In the genomic region with DNA sequence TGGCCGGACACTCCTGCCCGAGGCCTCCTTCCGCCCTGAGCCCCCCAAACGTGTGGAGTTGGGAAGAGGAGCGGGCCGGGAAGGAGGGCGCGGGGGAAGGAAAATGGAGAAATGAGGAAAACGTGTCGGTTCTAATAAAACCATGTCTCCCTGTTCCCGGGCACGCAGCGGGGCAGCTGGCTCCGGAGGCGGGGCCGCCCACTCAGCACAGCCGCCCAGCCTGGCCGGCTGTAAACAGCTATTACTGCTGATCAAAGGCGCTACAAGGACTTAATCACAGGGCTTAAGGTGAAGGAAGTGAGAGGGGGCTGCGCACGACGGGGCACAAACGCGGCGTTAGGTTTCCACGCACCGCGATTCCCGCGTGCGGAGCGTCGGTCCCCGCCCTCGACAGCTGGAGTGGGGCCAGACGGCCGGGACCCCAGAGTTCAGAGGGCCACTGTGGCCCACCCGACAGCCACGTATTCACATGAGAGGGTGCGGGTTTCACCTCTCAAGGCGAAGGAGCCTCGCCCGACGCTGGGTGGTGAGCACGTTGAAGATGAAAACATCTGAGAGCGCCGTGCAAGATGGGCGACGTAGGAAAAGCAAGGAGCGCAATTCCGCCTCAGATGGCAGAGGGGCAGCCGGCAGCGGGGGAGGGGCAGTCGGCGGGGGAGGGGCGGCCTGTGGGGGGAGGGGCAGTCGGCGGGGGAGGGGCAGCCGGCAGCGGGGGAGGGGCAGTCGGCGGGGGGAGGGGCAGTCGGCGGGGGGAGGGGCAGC, we compare ENCODE assay signal across 9 cellular contexts.
A peak's percentile ranks its signal among the peaks of the same experiment; 100 is the strongest.
DNase-seq lines count a peak whose midpoint lies in the region; ATAC-seq and TF ChIP-seq lines count a peak whose summit lies in the region.
"Had no signal": no experiment of that assay in that cellular context is flagged by ENCODE, and none has a peak within 500 bp of the region (broad histone marks: within the 10 kb centered on the region; RNA-seq: fewer than 3 reads in every experiment).

No MANE protein-coding gene starts in this region.

- CTCF ChIA-PET in Caco-2 (lab: Charles Lee), result no interaction called here
- CTCF ChIA-PET in HEK293 (lab: Yijun Ruan, JAX), result interaction anchor here (0.8 kb wide), 1 partner anchor 82 kb away, joined by 4 read pairs; no protein-coding TSS in a partner anchor

- peaks cover 26% of the 10 kb centered on the region for H3K36me3 Mint-ChIP-seq in Caco-2 (ENCODE audit: insufficient read depth, unreplicated experiment)
- no peaks in the 10 kb centered on the region for H3K36me3 Mint-ChIP-seq in naive B cell

- TF ChIP-seq CTCF in Caco-2 (IDR thresholded peaks at IDR 0.05; ENCODE audit: insufficient read depth in 1 of 2, low read depth in 1 of 2, low read length in 1 of 2, severe bottlenecking in 1 of 2, unreplicated experiment in 1 of 2) (no peak), HEK293 (tag by site-specific recombination; IDR thresholded peaks at IDR 0.05) (no peak), VCaP (conservative IDR thresholded peaks at IDR 0.05) (no peak)

- no peaks in the 10 kb centered on the region for H3K4me1 ChIP-seq in Caco-2
- no peaks in the 10 kb centered on the region for H3K4me1 ChIP-seq in HEK293 (ENCODE audit: control insufficient read depth, insufficient read depth, low read length)

- H3K9me3 ChIP-seq in Caco-2, result no peaks in the 10 kb centered on the region
- no peaks in the 10 kb centered on the region for H3K9me3 ChIP-seq in HEK293 (ENCODE audit: control insufficient read depth, insufficient read depth, low read depth, low read length)

- H3K4me3 Mint-ChIP-seq in Caco-2 (ENCODE audit: unreplicated experiment) (peak overlapping the region; percentile 48), naive B cell (peak overlapping the region in 2 of 8 donors; percentile 59 to 70)

- H3K27ac ChIP-seq in HEK293 (ENCODE audit: extremely low read depth, low read depth, low read length) (no peak overlapping the region), VCaP (peak overlapping the region; percentile 54; the same call in 1 of the 2 replicates)
- H3K27ac ChIP-seq: SK-N-MC had no signal

- H3K9me3 Mint-ChIP-seq in Caco-2 (ENCODE audit: unreplicated experiment) (no peaks in the 10 kb centered on the region), naive B cell (peaks cover 0 to 9% (median 0%) of the 10 kb centered on the region in 7 donors)

- POLR2A ChIA-PET in Caco-2 (lab: Charles Lee), result no interaction called here
- POLR2A ChIA-PET in HEK293 (lab: Yijun Ruan, JAX), result no interaction called here

- ATAC-seq in naive B cell (ENCODE audit: low read depth in 2 of 2) (no peak), HG03520 (IDR thresholded peaks at IDR 0.05; ENCODE audit: unreplicated experiment) (no peak)

- H3K27me3 ChIP-seq in Caco-2 (replicated peaks; ENCODE audit: control insufficient read depth, insufficient read depth, low read length), result no peaks in the 10 kb centered on the region

- BruUV-seq in Caco-2 (replicated peaks; lab: Mats Ljungman, UMichigan), result no TSS peak

- DNase-seq in Caco-2 (no peak), naive B cell (no peak), LoVo (ENCODE audit: low spot score) (no peak), Kasumi-1 (lab: John Stamatoyannopoulos, UW) (no peak), cortex of kidney (lab: John Stamatoyannopoulos, UW) (no peak)

- H3K36me3 ChIP-seq in Caco-2 (ENCODE audit: control insufficient read depth, insufficient read depth, low read length) (no peaks in the 10 kb centered on the region), HEK293 (ENCODE audit: control insufficient read depth in 2 of 2, insufficient read depth in 1 of 2, low read length in 2 of 2) (no peaks in the 10 kb centered on the region)

- no peaks in the 10 kb centered on the region for H3K4me1 Mint-ChIP-seq in Caco-2 (ENCODE audit: low read depth, unreplicated experiment)
- H3K4me1 Mint-ChIP-seq in naive B cell, result peaks cover 0 to 3% (median 3%) of the 10 kb centered on the region in 3 donors

- H3K27me3 Mint-ChIP-seq in Caco-2 (ENCODE audit: insufficient read depth, unreplicated experiment), result no peaks in the 10 kb centered on the region
- peaks cover 0 to 9% (median 8%) of the 10 kb centered on the region in 3 donors for H3K27me3 Mint-ChIP-seq in naive B cell

- no peak overlapping the region for H3K4me3 ChIP-seq in Caco-2 (ENCODE audit: low read depth, low read length)
- H3K4me3 ChIP-seq in HEK293 (ENCODE audit: low read depth, low read length), result no peak overlapping the region
- H3K4me3 ChIP-seq: SK-N-MC had no signal

- intact Hi-C loops in Caco-2 (cut with micrococcal nuclease; ENCODE audit: unreplicated experiment), result no loop called here

- peak overlapping the region; percentile 48 for H3K27ac Mint-ChIP-seq in Caco-2 (ENCODE audit: unreplicated experiment)
- H3K27ac Mint-ChIP-seq in naive B cell, result peak overlapping the region in 4 of 6 donors; percentile 75 to 98 (median 87)

TF ChIP-seq in HEK293, 187 proteins besides CTCF, POLR2A, EP300 and RAD21:
- TF ChIP-seq TCF7L2 (IDR thresholded peaks at IDR 0.05; ENCODE audit: borderline replicate concordance, low read depth, low read length) (peak; percentile 87), EGR2 (tag by site-specific recombination; IDR thresholded peaks at IDR 0.05; ENCODE audit: low read depth) (peak; percentile 35; the same call in 1 of the 2 replicates), ZNF311 (tag by site-specific recombination; IDR thresholded peaks at IDR 0.05; ENCODE audit: borderline replicate concordance) (no peak), ZFHX2 (tag by site-specific recombination; conservative IDR thresholded peaks at IDR 0.05) (peak; percentile 49; the same call in 1 of the 2 replicates)
